In the genomic region with DNA sequence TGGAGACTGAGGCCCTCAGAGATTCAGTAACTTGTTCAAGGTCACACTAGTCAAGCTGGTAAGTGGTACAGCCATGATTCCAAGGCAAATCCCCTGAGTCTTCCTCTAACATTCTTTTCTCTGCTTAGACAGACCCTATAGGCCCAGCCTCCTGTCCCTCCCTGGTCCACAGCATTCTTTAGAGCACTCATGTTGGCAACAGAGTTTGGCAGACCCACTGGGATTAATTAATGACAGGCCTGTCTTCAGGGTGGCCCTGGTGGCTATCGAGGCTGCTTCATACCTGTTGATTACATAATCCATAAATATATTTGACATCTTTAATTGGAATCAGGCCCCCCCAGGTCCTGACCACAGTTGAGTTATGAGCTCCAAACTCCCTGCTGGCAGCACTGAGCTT, we compare ENCODE assay signal across 19 cellular contexts.
DNase-seq lines count a peak whose midpoint lies in the region; ATAC-seq and TF ChIP-seq lines count a peak whose summit lies in the region.
"Had no signal": no experiment of that assay in that cellular context is flagged by ENCODE, and none has a peak within 500 bp of the region (broad histone marks: within the 10 kb centered on the region; RNA-seq: fewer than 3 reads in every experiment).

No MANE protein-coding gene starts in this region.

- no peak overlapping the region for H3K4me3 ChIP-seq in HEK293 (ENCODE audit: low read depth, low read length)
- no peak overlapping the region for H3K4me3 ChIP-seq in coronary artery
- no peak overlapping the region for H3K4me3 ChIP-seq in spleen
- H3K4me3 ChIP-seq: K562 had no signal

- peaks cover 56% of the 10 kb centered on the region for H3K4me1 Mint-ChIP-seq in nephron

- H3K27ac ChIP-seq in HEK293 (ENCODE audit: extremely low read depth, low read depth, low read length), result no peak overlapping the region
- peak overlapping the region in 1 of 2 donors; percentile 89 for H3K27ac ChIP-seq in coronary artery
- H3K27ac ChIP-seq in spleen, result no peak overlapping the region

- H3K27me3 ChIP-seq in spleen (replicated peaks in 1 of 7), result peaks cover 0 to 10% (median 0%) of the 10 kb centered on the region in 7 donors
- H3K27me3 ChIP-seq: BE2C had no signal

- intact Hi-C loops in spleen (cut with DNase I; ENCODE audit: low total_unique reads), result no loop called here

- WGBS in spleen, 5 donors, result 68 to 100% (median 93%) methylated on average over 1 of the region's 1 CpG

- TF ChIP-seq CTCF in HEK293 (tag by site-specific recombination; IDR thresholded peaks at IDR 0.05), result no peak
- TF ChIP-seq CTCF in coronary artery (IDR thresholded peaks at IDR 0.05), result no peak
- no peak for TF ChIP-seq CTCF in nephron (IDR thresholded peaks at IDR 0.05; ENCODE audit: unreplicated experiment in 3 of 3)
- TF ChIP-seq CTCF in spleen (IDR thresholded peaks at IDR 0.05 in 8 of 11, conservative IDR thresholded peaks at IDR 0.05 in 3 of 11), result no peak

- H3K27ac Mint-ChIP-seq in nephron, result peak overlapping the region in 2 of 3 experiments; percentile 57 to 67

- no peak overlapping the region for H3K4me3 Mint-ChIP-seq in nephron

- H3K9me3 Mint-ChIP-seq in nephron, result peaks cover 5% of the 10 kb centered on the region

- POLR2A ChIA-PET in HEK293 (lab: Yijun Ruan, JAX), result no interaction called here

- ATAC-seq in GM18858 (IDR thresholded peaks at IDR 0.05; ENCODE audit: unreplicated experiment), result no peak
- ATAC-seq: K562 had no signal

- H3K9me3 ChIP-seq in HEK293 (ENCODE audit: control insufficient read depth, insufficient read depth, low read depth, low read length), result no peaks in the 10 kb centered on the region
- H3K9me3 ChIP-seq in spleen, result peaks cover 0 to 16% (median 12%) of the 10 kb centered on the region in 8 donors
- H3K9me3 ChIP-seq: BE2C had no signal

- H3K36me3 ChIP-seq in HEK293 (ENCODE audit: control insufficient read depth in 2 of 2, insufficient read depth in 1 of 2, low read length in 2 of 2), result no peaks in the 10 kb centered on the region
- no peaks in the 10 kb centered on the region for H3K36me3 ChIP-seq in spleen
- H3K36me3 ChIP-seq: BE2C had no signal

- no peak for TF ChIP-seq POLR2A in spleen (IDR thresholded peaks at IDR 0.05)

- DNase-seq in coronary artery (ENCODE audit: low spot score) (peak; percentile 67), spleen (peak; percentile 30), HPDE6-E6E7 (ENCODE audit: extremely low spot score) (no peak), activated gamma-delta T cell treated with Interleukin-2 at 50 U/mL for 16 hours (no peak), amniotic stem cell (lab: John Stamatoyannopoulos, UW) (no peak)
- DNase-seq: BE2C, Calu3, DND-41, MV-4-11, NCI-H1105, NCI-H1436 treated with DMSO at 0.1 percent for 48 hours, NCI-H2029, NCI-H526 treated with DMSO at 0.1 percent for 48 hours, RPMI8226, SHP77 treated with DMSO at 0.1 percent for 48 hours had no signal

- CTCF ChIA-PET in HEK293 (lab: Yijun Ruan, JAX), result no interaction called here

- no peaks in the 10 kb centered on the region for H3K4me1 ChIP-seq in HEK293 (ENCODE audit: control insufficient read depth, insufficient read depth, low read length)
- H3K4me1 ChIP-seq in spleen, result no peaks in the 10 kb centered on the region
- H3K4me1 ChIP-seq: BE2C had no signal

- H3K27me3 Mint-ChIP-seq in nephron (ENCODE audit: low read depth), result peaks cover 22% of the 10 kb centered on the region

- peaks cover 28% of the 10 kb centered on the region for H3K36me3 Mint-ChIP-seq in nephron (ENCODE audit: low read depth)

TF ChIP-seq in HEK293, 187 proteins besides CTCF, POLR2A, EP300 and RAD21:
- TF ChIP-seq ZSCAN23 (tag by site-specific recombination; IDR thresholded peaks at IDR 0.05), result no peak
- TF ChIP-seq SCRT1 (tag by site-specific recombination; IDR thresholded peaks at IDR 0.05; ENCODE audit: borderline replicate concordance), result 0 out of 2 replicates have a peak, but pooled peaks have one; percentile 18
- TF ChIP-seq GLIS1 (tag by site-specific recombination; IDR thresholded peaks at IDR 0.05), result peak; percentile 45
- TF ChIP-seq, protein P1, sequence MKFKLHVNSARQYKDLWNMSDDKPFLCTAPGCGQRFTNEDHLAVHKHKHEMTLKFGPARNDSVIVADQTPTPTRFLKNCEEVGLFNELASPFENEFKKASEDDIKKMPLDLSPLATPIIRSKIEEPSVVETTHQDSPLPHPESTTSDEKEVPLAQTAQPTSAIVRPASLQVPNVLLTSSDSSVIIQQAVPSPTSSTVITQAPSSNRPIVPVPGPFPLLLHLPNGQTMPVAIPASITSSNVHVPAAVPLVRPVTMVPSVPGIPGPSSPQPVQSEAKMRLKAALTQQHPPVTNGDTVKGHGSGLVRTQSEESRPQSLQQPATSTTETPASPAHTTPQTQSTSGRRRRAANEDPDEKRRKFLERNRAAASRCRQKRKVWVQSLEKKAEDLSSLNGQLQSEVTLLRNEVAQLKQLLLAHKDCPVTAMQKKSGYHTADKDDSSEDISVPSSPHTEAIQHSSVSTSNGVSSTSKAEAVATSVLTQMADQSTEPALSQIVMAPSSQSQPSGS (tag by site-specific recombination; IDR thresholded peaks at IDR 0.05; ENCODE audit: low read depth), result no peak
- peak; percentile 31; the same call in 1 of the 2 replicates for TF ChIP-seq SCRT2 (tag by site-specific recombination; IDR thresholded peaks at IDR 0.05)
- TF ChIP-seq MYNN (tag by site-specific recombination; IDR thresholded peaks at IDR 0.05; ENCODE audit: borderline replicate concordance), result no peak

Comparison
In these comparisons a context has a peak if more than half of its experiments do, and no peak if none do; other contexts are left out.
1. DNase-seq: peak in coronary artery (single experiment) and spleen (single experiment); none in HPDE6-E6E7 (single experiment), activated gamma-delta T cell treated with Interleukin-2 at 50 U/mL for 16 hours (single experiment) and amniotic stem cell (single experiment).